Comparison of ENCODE assay signal across 14 cellular contexts in genomic region chr4:108355523-108356208, GRCh38.
DNase-seq lines count a peak whose midpoint lies in the region; ATAC-seq lines count a peak whose summit lies in the region.
"Had no signal": no experiment of that assay in that cellular context is flagged by ENCODE, and none has a peak within 500 bp of the region (broad histone marks: within the 10 kb centered on the region; RNA-seq: fewer than 3 reads in every experiment).

No MANE protein-coding gene starts in this region.

- POLR2A ChIA-PET in activated CD8-positive, alpha-beta T cell treated with anti-CD3 and anti-CD28 coated beads, Interleukin-2, amount 10 ng/mL, durations not matched to agents 7 days and 5 days (lab: Charles Lee), result interaction anchor here (0.7 to 1.9 kb wide), 4 partner anchors 12 to 111 kb away, joined by 4 to 6 read pairs (median 4); no protein-coding TSS in a partner anchor

- H3K36me3 ChIP-seq in iPS-20b (ENCODE audit: insufficient read depth, low read depth, low read length), result no peaks in the 10 kb centered on the region
- H3K36me3 ChIP-seq: upper lobe of left lung had no signal

- H3K27me3 Mint-ChIP-seq in activated CD8-positive, alpha-beta T cell treated with anti-CD3 and anti-CD28 coated beads, Interleukin-2, amount 10 ng/mL, durations not matched to agents 7 days and 5 days (ENCODE audit: low read depth), result peaks cover 11% of the 10 kb centered on the region

- H3K4me3 Mint-ChIP-seq in activated CD8-positive, alpha-beta T cell treated with anti-CD3 and anti-CD28 coated beads, Interleukin-2, amount 10 ng/mL, durations not matched to agents 7 days and 5 days, result no peak overlapping the region
- H3K4me3 Mint-ChIP-seq: natural killer cell treated with Interleukin-12 subunit alpha and Interleukin-12 subunit beta and Interleukin-15 and Interleukin-18, amount 100 ng/mL, for 72 hours had no signal

- peak; percentile 11 to 54 for DNase-seq in NCI-H524 (lab: John Stamatoyannopoulos, UW)
- no peak for DNase-seq in NCI-H524 treated with DMSO at 0.1 percent for 48 hours (lab: John Stamatoyannopoulos, UW)
- peak; percentile 13 for DNase-seq in HuH-7 (ENCODE audit: low spot score)
- peak; percentile 51 for DNase-seq in activated CD8-positive, alpha-beta T cell treated with anti-CD3 and anti-CD28 coated beads, Interleukin-2, amount 10 ng/mL, durations not matched to agents 7 days and 5 days
- DNase-seq in cortex of kidney (lab: John Stamatoyannopoulos, UW), result no peak
- no peak for DNase-seq in kidney glomerular epithelial cell (lab: John Stamatoyannopoulos, UW)
- no peak for DNase-seq in middle frontal gyrus (ENCODE audit: extremely low spot score, low spot score)
- DNase-seq: activated effector memory CD4-positive, alpha-beta T cell treated with anti-CD3 and anti-CD28 coated beads, Interleukin-2, amount 50 U/mL, for 16 hours; EL; NCI-H2081; upper lobe of left lung had no signal

- CTCF ChIA-PET in activated CD8-positive, alpha-beta T cell treated with anti-CD3 and anti-CD28 coated beads, Interleukin-2, amount 10 ng/mL, durations not matched to agents 7 days and 5 days (lab: Charles Lee), result interaction anchor here (0.7 to 2.9 kb wide), 14 partner anchors 11 to 337 kb away, joined by 3 to 38 read pairs (median 4); no protein-coding TSS in a partner anchor

- H3K27ac Mint-ChIP-seq in activated CD8-positive, alpha-beta T cell treated with anti-CD3 and anti-CD28 coated beads, Interleukin-2, amount 10 ng/mL, durations not matched to agents 7 days and 5 days, result peak overlapping the region; percentile 31
- H3K27ac Mint-ChIP-seq: natural killer cell treated with Interleukin-12 subunit alpha and Interleukin-12 subunit beta and Interleukin-15 and Interleukin-18, amount 100 ng/mL, for 72 hours had no signal

- H3K27me3 ChIP-seq in iPS-20b (ENCODE audit: insufficient read depth, low read length), result no peaks in the 10 kb centered on the region
- H3K27me3 ChIP-seq: upper lobe of left lung had no signal

- H3K4me3 ChIP-seq in iPS-20b (ENCODE audit: low read length), result no peak overlapping the region
- H3K4me3 ChIP-seq: upper lobe of left lung had no signal

- peak overlapping the region; percentile 20 for H3K27ac ChIP-seq in iPS-20b (ENCODE audit: low read length)
- H3K27ac ChIP-seq: upper lobe of left lung had no signal

- peaks cover 53% of the 10 kb centered on the region for H3K4me1 Mint-ChIP-seq in activated CD8-positive, alpha-beta T cell treated with anti-CD3 and anti-CD28 coated beads, Interleukin-2, amount 10 ng/mL, durations not matched to agents 7 days and 5 days (ENCODE audit: low read depth)

- H3K9me3 ChIP-seq in iPS-20b (ENCODE audit: insufficient read depth, low read depth, low read length), result no peaks in the 10 kb centered on the region
- H3K9me3 ChIP-seq: upper lobe of left lung had no signal

- H3K9me3 Mint-ChIP-seq in activated CD8-positive, alpha-beta T cell treated with anti-CD3 and anti-CD28 coated beads, Interleukin-2, amount 10 ng/mL, durations not matched to agents 7 days and 5 days (ENCODE audit: insufficient read depth), result no peaks in the 10 kb centered on the region
- H3K9me3 Mint-ChIP-seq: natural killer cell treated with Interleukin-12 subunit alpha and Interleukin-12 subunit beta and Interleukin-15 and Interleukin-18, amount 100 ng/mL, for 72 hours had no signal

- no peak overlapping the region for H3K9ac ChIP-seq in iPS-20b (ENCODE audit: low read depth, low read length)

- no peaks in the 10 kb centered on the region for H3K36me3 Mint-ChIP-seq in activated CD8-positive, alpha-beta T cell treated with anti-CD3 and anti-CD28 coated beads, Interleukin-2, amount 10 ng/mL, durations not matched to agents 7 days and 5 days (ENCODE audit: low read depth)
- H3K36me3 Mint-ChIP-seq: natural killer cell treated with Interleukin-12 subunit alpha and Interleukin-12 subunit beta and Interleukin-15 and Interleukin-18, amount 100 ng/mL, for 72 hours had no signal

- peak; percentile 77 for ATAC-seq in activated CD8-positive, alpha-beta T cell treated with anti-CD3 and anti-CD28 coated beads, Interleukin-2, amount 10 ng/mL, durations not matched to agents 7 days and 5 days
- ATAC-seq: HCT116; natural killer cell treated with Interleukin-12 subunit alpha and Interleukin-12 subunit beta and Interleukin-15 and Interleukin-18, amount 100 ng/mL, for 72 hours had no signal

- peaks cover 4% of the 10 kb centered on the region; the same call in 1 of the 2 replicates for H3K4me1 ChIP-seq in iPS-20b (ENCODE audit: insufficient read depth, low read length)

Comparison
In these comparisons a context has a peak if more than half of its experiments do, and no peak if none do; other contexts are left out.
1. DNase-seq: peak in NCI-H524 (2 of 2), HuH-7 (single experiment) and activated CD8-positive, alpha-beta T cell treated with anti-CD3 and anti-CD28 coated beads, Interleukin-2, amount 10 ng/mL, durations not matched to agents 7 days and 5 days (single experiment); none in NCI-H524 treated with DMSO at 0.1 percent for 48 hours (single experiment), cortex of kidney (single experiment), kidney glomerular epithelial cell (single experiment) and middle frontal gyrus (single experiment).